10 cellular contexts compared by ENCODE assay signal in the genomic region with DNA sequence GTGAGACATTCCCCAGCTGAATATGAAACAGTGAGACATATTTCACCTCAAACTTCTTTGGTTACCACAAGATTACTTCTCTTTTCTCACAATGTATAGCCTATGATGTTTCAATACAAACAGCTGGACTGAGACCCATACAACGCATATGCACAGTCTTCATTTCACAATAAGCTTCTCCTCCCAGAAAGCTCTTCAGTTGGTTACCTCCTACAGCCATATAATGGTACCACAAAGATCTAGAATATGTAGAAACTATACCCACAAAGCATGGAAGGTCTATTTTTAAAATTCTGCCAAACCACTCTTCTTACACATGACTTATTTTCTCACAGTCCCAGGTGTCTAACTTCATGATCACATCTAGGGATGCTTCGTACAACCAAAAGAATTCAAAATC.
A peak's percentile ranks its signal among the peaks of the same experiment; 100 is the strongest.
DNase-seq lines count a peak whose midpoint lies in the region; ATAC-seq and TF ChIP-seq lines count a peak whose summit lies in the region.
"Had no signal": no experiment of that assay in that cellular context is flagged by ENCODE, and none has a peak within 500 bp of the region (broad histone marks: within the 10 kb centered on the region; RNA-seq: fewer than 3 reads in every experiment).

No MANE protein-coding gene starts in this region.

- WGBS in adrenal gland, 4 donors, result 84 to 88% (median 87%) methylated on average over 2 of the region's 2 CpGs

- peaks cover 40% of the 10 kb centered on the region for H3K4me1 ChIP-seq in PC-9 (replicated peaks; ENCODE audit: insufficient read depth)
- peaks cover 20 to 73% of the 10 kb centered on the region in 2 donors for H3K4me1 ChIP-seq in adrenal gland (replicated peaks in 1 of 2)

- H3K27me3 ChIP-seq in PC-9 (ENCODE audit: insufficient read depth, low read depth) (no peaks in the 10 kb centered on the region), adrenal gland (no peaks in the 10 kb centered on the region)

- peaks cover 4% of the 10 kb centered on the region for H3K36me3 Mint-ChIP-seq in activated T-cell treated with anti-CD3 and anti-CD28 coated beads, Interleukin-2, amount 50 U/mL, for 4 hours (ENCODE audit: insufficient read depth)
- H3K36me3 Mint-ChIP-seq in stimulated activated naive B cell treated with anti-CD40 and anti-IgM and Interleukin-4, amounts not matched to agents 10 μg/mL and 1 μg/mL and 100 μg/mL, for 72 hours, result peaks cover 2 to 10% of the 10 kb centered on the region in 2 donors
- H3K36me3 Mint-ChIP-seq in mesothelial cell of epicardium, result no peaks in the 10 kb centered on the region

- H3K4me2 ChIP-seq in PC-9, result no peak overlapping the region

- ATAC-seq in activated T-cell treated with anti-CD3 and anti-CD28 coated beads, Interleukin-2, amount 50 U/mL, for 4 hours, result peak; percentile 72 to 80
- ATAC-seq in HG02884 (IDR thresholded peaks at IDR 0.05; ENCODE audit: unreplicated experiment), result peak; percentile 70
- peak; percentile 85 to 91 for ATAC-seq in stimulated activated naive B cell treated with anti-CD40 and anti-IgM and Interleukin-4, amounts not matched to agents 10 μg/mL and 1 μg/mL and 100 μg/mL, for 72 hours (replicated peaks)

- H3K4me3 ChIP-seq in PC-9 (no peak overlapping the region), adrenal gland (no peak overlapping the region)

- TF ChIP-seq CTCF in PC-9 (conservative IDR thresholded peaks at IDR 0.05) (no peak), adrenal gland (IDR thresholded peaks at IDR 0.05) (no peak), mesothelial cell of epicardium (IDR thresholded peaks at IDR 0.05; ENCODE audit: unreplicated experiment) (no peak)

- H3F3A ChIP-seq in PC-9 (ENCODE audit: insufficient read depth, low read depth), result peaks cover 41% of the 10 kb centered on the region

- no peaks in the 10 kb centered on the region for H3K9me3 ChIP-seq in PC-9 (ENCODE audit: insufficient read depth, low read depth)
- no peaks in the 10 kb centered on the region for H3K9me3 ChIP-seq in adrenal gland (replicated peaks in 1 of 3)

- no peaks in the 10 kb centered on the region for H3K9me2 ChIP-seq in PC-9 (ENCODE audit: insufficient read depth)

- H3K4me3 Mint-ChIP-seq in activated T-cell treated with anti-CD3 and anti-CD28 coated beads, Interleukin-2, amount 50 U/mL, for 4 hours, result no peak overlapping the region
- no peak overlapping the region for H3K4me3 Mint-ChIP-seq in stimulated activated naive B cell treated with anti-CD40 and anti-IgM and Interleukin-4, amounts not matched to agents 10 μg/mL and 1 μg/mL and 100 μg/mL, for 72 hours
- no peak overlapping the region for H3K4me3 Mint-ChIP-seq in mesothelial cell of epicardium
- H3K4me3 Mint-ChIP-seq: nephron progenitor cell had no signal

- POLR2A ChIA-PET in PC-9 (lab: Charles Lee; ENCODE audit: unreplicated experiment), result no interaction called here

- no peak overlapping the region for H2AFZ ChIP-seq in PC-9

- H3K36me3 ChIP-seq in PC-9 (ENCODE audit: low read depth), result no peaks in the 10 kb centered on the region
- H3K36me3 ChIP-seq in adrenal gland (replicated peaks in 1 of 2), result no peaks in the 10 kb centered on the region
- H3K36me3 ChIP-seq: WERI-Rb-1 had no signal

- H4K20me1 ChIP-seq in PC-9 (ENCODE audit: insufficient read depth), result peaks cover 11% of the 10 kb centered on the region; the same call in 1 of the 2 replicates

- no peaks in the 10 kb centered on the region for H3K27me3 Mint-ChIP-seq in activated T-cell treated with anti-CD3 and anti-CD28 coated beads, Interleukin-2, amount 50 U/mL, for 4 hours (ENCODE audit: low read depth)
- no peaks in the 10 kb centered on the region for H3K27me3 Mint-ChIP-seq in stimulated activated naive B cell treated with anti-CD40 and anti-IgM and Interleukin-4, amounts not matched to agents 10 μg/mL and 1 μg/mL and 100 μg/mL, for 72 hours
- no peaks in the 10 kb centered on the region for H3K27me3 Mint-ChIP-seq in mesothelial cell of epicardium (ENCODE audit: low read depth)

- CTCF ChIA-PET in PC-9 (lab: Charles Lee), result interaction anchor here (1.0 kb wide), 1 partner anchor 11 kb away, joined by 4 read pairs; no protein-coding TSS in a partner anchor

- no peaks in the 10 kb centered on the region for H3K9me3 Mint-ChIP-seq in activated T-cell treated with anti-CD3 and anti-CD28 coated beads, Interleukin-2, amount 50 U/mL, for 4 hours
- H3K9me3 Mint-ChIP-seq in stimulated activated naive B cell treated with anti-CD40 and anti-IgM and Interleukin-4, amounts not matched to agents 10 μg/mL and 1 μg/mL and 100 μg/mL, for 72 hours, result peaks cover 2 to 9% of the 10 kb centered on the region in 2 donors
- H3K9me3 Mint-ChIP-seq in mesothelial cell of epicardium, result no peaks in the 10 kb centered on the region
- H3K9me3 Mint-ChIP-seq: nephron progenitor cell had no signal

- H3K27ac Mint-ChIP-seq in stimulated activated naive B cell treated with anti-CD40 and anti-IgM and Interleukin-4, amounts not matched to agents 10 μg/mL and 1 μg/mL and 100 μg/mL, for 72 hours, result no peak overlapping the region
- H3K27ac Mint-ChIP-seq in mesothelial cell of epicardium, result no peak overlapping the region
- H3K27ac Mint-ChIP-seq: nephron progenitor cell had no signal

- no peak for DNase-seq in activated T-cell treated with anti-CD3 and anti-CD28 coated beads, Interleukin-2, amount 50 U/mL, for 4 hours
- DNase-seq in activated T-cell treated with anti-CD3 and anti-CD28 coated beads, Interleukin-2, amount 50 U/mL, for 48 hours, result no peak
- DNase-seq in NOMO-1 treated with DMSO at 0.1 percent for 48 hours (lab: John Stamatoyannopoulos, UW; ENCODE audit: unreplicated experiment) (peak; percentile 95), PC-9 (no peak), adrenal gland (no peak), mesothelial cell of epicardium (ENCODE audit: low spot score in 2 of 2, unreplicated experiment in 2 of 2) (no peak)
- DNase-seq in stimulated activated naive B cell treated with anti-CD40 and anti-IgM and Interleukin-4, amounts not matched to agents 10 μg/mL and 1 μg/mL and 100 μg/mL, for 72 hours, result no peak
- DNase-seq: nephron progenitor cell, WERI-Rb-1 had no signal

- intact Hi-C loops in PC-9 (cut with micrococcal nuclease; ENCODE audit: unreplicated experiment) (loop anchor here (5.0 kb wide), 2 partner anchors 87 to 527 kb away; a partner anchor contains a TSS), adrenal gland (cut with DNase I) (loop anchor here in 1 of 2 donors (10.0 kb wide), 1 partner anchor 69 kb away; a partner anchor contains a TSS)

- peaks cover 96% of the 10 kb centered on the region for H3K4me1 Mint-ChIP-seq in activated T-cell treated with anti-CD3 and anti-CD28 coated beads, Interleukin-2, amount 50 U/mL, for 4 hours (ENCODE audit: low read depth)
- peaks cover 68 to 91% of the 10 kb centered on the region in 2 donors for H3K4me1 Mint-ChIP-seq in stimulated activated naive B cell treated with anti-CD40 and anti-IgM and Interleukin-4, amounts not matched to agents 10 μg/mL and 1 μg/mL and 100 μg/mL, for 72 hours
- H3K4me1 Mint-ChIP-seq in mesothelial cell of epicardium, result peaks cover 27% of the 10 kb centered on the region

- no peak overlapping the region for H3K27ac ChIP-seq in PC-9
- no peak overlapping the region for H3K27ac ChIP-seq in adrenal gland
- H3K27ac ChIP-seq: WERI-Rb-1 had no signal

- no TSS peak for BruUV-seq in PC-9 (replicated peaks; lab: Mats Ljungman, UMichigan)

- H3K79me2 ChIP-seq in PC-9 (ENCODE audit: low read depth), result peaks cover 76% of the 10 kb centered on the region

- TF ChIP-seq POLR2A in adrenal gland (IDR thresholded peaks at IDR 0.05), result no peak
